In the genomic region with DNA sequence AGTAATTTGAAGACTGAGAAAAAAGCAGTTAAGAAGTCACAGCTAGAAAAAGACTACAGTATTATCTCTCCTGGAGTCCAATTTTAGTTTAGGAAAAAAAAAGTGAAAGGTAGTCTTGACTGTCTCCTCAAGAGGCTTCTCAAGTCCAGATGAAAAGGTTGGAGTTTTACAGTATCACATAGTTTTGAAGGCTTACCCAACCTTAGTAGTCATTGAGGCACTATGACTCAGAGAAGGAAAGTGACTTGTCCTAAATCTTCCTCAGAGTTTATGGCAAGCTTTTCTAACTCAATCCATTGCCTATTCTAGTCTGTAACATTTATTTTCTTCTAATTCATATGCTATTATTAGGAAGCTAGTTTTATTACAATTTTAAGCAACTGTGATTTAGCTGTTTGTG, we compare ENCODE assay signal across 27 cellular contexts.
DNase-seq lines count a peak whose midpoint lies in the region; ATAC-seq and TF ChIP-seq lines count a peak whose summit lies in the region.
"Had no signal": no experiment of that assay in that cellular context is flagged by ENCODE, and none has a peak within 500 bp of the region (broad histone marks: within the 10 kb centered on the region; RNA-seq: fewer than 3 reads in every experiment).

No MANE protein-coding gene starts in this region.

- H3K27me3 Mint-ChIP-seq in activated CD4-positive, alpha-beta T cell treated with anti-CD3 and anti-CD28 coated beads for 36 hours, result no peaks in the 10 kb centered on the region
- H3K27me3 Mint-ChIP-seq: activated naive CD4-positive, alpha-beta T cell treated with anti-CD3 and anti-CD28 coated beads, Interleukin-2, amount 10 ng/mL, durations not matched to agents 7 days and 5 days; natural killer cell treated with Interleukin-12 subunit alpha and Interleukin-12 subunit beta and Interleukin-15 and Interleukin-18, amount 100 ng/mL, for 72 hours had no signal

- peak; percentile 68 for ATAC-seq in activated CD4-positive, alpha-beta T cell treated with anti-CD3 and anti-CD28 coated beads for 36 hours
- ATAC-seq in omental fat pad (ENCODE audit: low FRiP score), result no peak
- ATAC-seq: activated T-cell treated with anti-CD3 and anti-CD28 coated beads, Interleukin-2, amount 50 U/mL, for 4 hours; heart right ventricle; left lung; natural killer cell treated with Interleukin-12 subunit alpha and Interleukin-12 subunit beta and Interleukin-15 and Interleukin-18, amount 100 ng/mL, for 72 hours; right lobe of liver; upper lobe of right lung had no signal

- intact Hi-C loops in activated CD4-positive, alpha-beta T cell treated with anti-CD3 and anti-CD28 coated beads for 36 hours (cut with DNase I, micrococcal nuclease), result no loop called here

- no peak overlapping the region for H3K4me3 Mint-ChIP-seq in activated CD4-positive, alpha-beta T cell treated with anti-CD3 and anti-CD28 coated beads for 36 hours
- H3K4me3 Mint-ChIP-seq: activated naive CD4-positive, alpha-beta T cell treated with anti-CD3 and anti-CD28 coated beads, Interleukin-2, amount 10 ng/mL, durations not matched to agents 7 days and 5 days; activated T-cell treated with anti-CD3 and anti-CD28 coated beads, Interleukin-2, amount 50 U/mL, for 4 hours; H9; natural killer cell treated with Interleukin-12 subunit alpha and Interleukin-12 subunit beta and Interleukin-15 and Interleukin-18, amount 100 ng/mL, for 72 hours had no signal

- H3K9me3 Mint-ChIP-seq in activated CD4-positive, alpha-beta T cell treated with anti-CD3 and anti-CD28 coated beads for 36 hours (ENCODE audit: low read depth), result no peaks in the 10 kb centered on the region
- H3K9me3 Mint-ChIP-seq: activated naive CD4-positive, alpha-beta T cell treated with anti-CD3 and anti-CD28 coated beads, Interleukin-2, amount 10 ng/mL, durations not matched to agents 7 days and 5 days; activated T-cell treated with anti-CD3 and anti-CD28 coated beads, Interleukin-2, amount 50 U/mL, for 4 hours; H9; natural killer cell treated with Interleukin-12 subunit alpha and Interleukin-12 subunit beta and Interleukin-15 and Interleukin-18, amount 100 ng/mL, for 72 hours had no signal

- peaks cover 3% of the 10 kb centered on the region for H3K36me3 Mint-ChIP-seq in activated CD4-positive, alpha-beta T cell treated with anti-CD3 and anti-CD28 coated beads for 36 hours (ENCODE audit: low read depth)
- H3K36me3 Mint-ChIP-seq: activated naive CD4-positive, alpha-beta T cell treated with anti-CD3 and anti-CD28 coated beads, Interleukin-2, amount 10 ng/mL, durations not matched to agents 7 days and 5 days; natural killer cell treated with Interleukin-12 subunit alpha and Interleukin-12 subunit beta and Interleukin-15 and Interleukin-18, amount 100 ng/mL, for 72 hours had no signal

- H3K4me1 Mint-ChIP-seq in activated CD4-positive, alpha-beta T cell treated with anti-CD3 and anti-CD28 coated beads for 36 hours, result no peaks in the 10 kb centered on the region
- H3K4me1 Mint-ChIP-seq: activated naive CD4-positive, alpha-beta T cell treated with anti-CD3 and anti-CD28 coated beads, Interleukin-2, amount 10 ng/mL, durations not matched to agents 7 days and 5 days had no signal

- TF ChIP-seq CTCF in fibroblast of mammary gland (conservative IDR thresholded peaks at IDR 0.05; ENCODE audit: control insufficient read depth, insufficient read depth, low read depth, low read length) (no peak), omental fat pad (IDR thresholded peaks at IDR 0.05) (no peak)

- DNase-seq in activated CD4-positive, alpha-beta T cell treated with anti-CD3 and anti-CD28 coated beads for 36 hours, result no peak
- DNase-seq in activated CD4-positive, alpha-beta T cell treated with anti-CD3 and anti-CD28 coated beads, Interleukin-2, amount 50 U/mL, for 4 hours, result no peak
- DNase-seq in RPMI7951 (ENCODE audit: low read depth) (peak; percentile 8), fibroblast of mammary gland (ENCODE audit: low read depth) (peak; percentile 56), skeletal muscle cell (ENCODE audit: low read depth) (peak; percentile 5), Ammon's horn (ENCODE audit: low spot score) (no peak), omental fat pad (ENCODE audit: low spot score) (no peak), NCI-H524 (lab: John Stamatoyannopoulos, UW) (no peak)
- DNase-seq: 8988T; activated CD4-positive, alpha-beta T cell treated with anti-CD3 and anti-CD28 coated beads for 1 hour; activated CD8-positive, alpha-beta memory T cell treated with anti-CD3 and anti-CD28 coated beads for 24 hours; activated naive CD4-positive, alpha-beta T cell treated with anti-CD3 and anti-CD28 coated beads, Interleukin-2, amount 10 ng/mL, durations not matched to agents 7 days and 5 days; activated T-cell treated with anti-CD3 and anti-CD28 coated beads, Interleukin-2, amount 50 U/mL, for 4 hours; aorta; C1 segment of cervical spinal cord; H9; heart right ventricle; KG1; left lung; midbrain; NCI-H187; NCI-H774; right lobe of liver; SIG-M5; upper lobe of right lung had no signal

- H3K27ac Mint-ChIP-seq in activated CD4-positive, alpha-beta T cell treated with anti-CD3 and anti-CD28 coated beads for 36 hours, result no peak overlapping the region
- H3K27ac Mint-ChIP-seq: activated naive CD4-positive, alpha-beta T cell treated with anti-CD3 and anti-CD28 coated beads, Interleukin-2, amount 10 ng/mL, durations not matched to agents 7 days and 5 days; H9; natural killer cell treated with Interleukin-12 subunit alpha and Interleukin-12 subunit beta and Interleukin-15 and Interleukin-18, amount 100 ng/mL, for 72 hours had no signal

- POLR2A ChIA-PET in activated CD4-positive, alpha-beta T cell treated with anti-CD3 and anti-CD28 coated beads for 36 hours (lab: Charles Lee), result no interaction called here

- H3K4me3 ChIP-seq in fibroblast of mammary gland (ENCODE audit: control insufficient read depth, low read depth, low read length) (no peak overlapping the region), skeletal muscle cell (ENCODE audit: low read depth, low read length) (no peak overlapping the region)
- H3K4me3 ChIP-seq: esophagus muscularis mucosa, heart right ventricle, left lung, right lobe of liver, upper lobe of right lung had no signal

- CTCF ChIA-PET in activated CD4-positive, alpha-beta T cell treated with anti-CD3 and anti-CD28 coated beads for 36 hours (lab: Charles Lee), result interaction anchor here (0.7 to 0.9 kb wide), 2 partner anchors 221 to 288 kb away, joined by 3 to 5 read pairs; no protein-coding TSS in a partner anchor

Comparison
In these comparisons a context has a peak if more than half of its experiments do, and no peak if none do; other contexts are left out.
1. DNase-seq: peak in RPMI7951 (single experiment), fibroblast of mammary gland (single experiment) and skeletal muscle cell (single experiment); none in activated CD4-positive, alpha-beta T cell treated with anti-CD3 and anti-CD28 coated beads for 36 hours (single experiment), activated CD4-positive, alpha-beta T cell treated with anti-CD3 and anti-CD28 coated beads, Interleukin-2, amount 50 U/mL, for 4 hours (0 of 2), Ammon's horn (single experiment), omental fat pad (single experiment) and NCI-H524 (0 of 2).